16 cellular contexts compared by ENCODE assay signal in the genomic region with DNA sequence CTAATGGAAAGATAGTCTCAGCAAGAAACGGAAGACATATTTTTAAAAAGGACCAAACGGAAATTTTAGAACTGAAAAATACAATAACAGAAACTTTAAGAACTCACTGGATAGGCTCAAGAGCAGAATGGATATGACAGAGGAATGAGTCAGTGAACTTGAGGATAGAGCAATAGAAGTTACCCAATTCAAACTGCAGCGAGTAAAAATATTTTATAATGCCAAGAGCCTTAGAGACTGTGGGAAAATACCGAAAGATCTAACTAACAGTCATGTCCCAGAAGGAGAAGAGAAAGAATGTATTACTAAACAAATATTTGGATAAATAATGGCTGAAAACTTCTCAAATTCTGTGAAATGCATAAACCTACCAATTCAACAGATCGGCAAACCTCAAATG. TPM values are rescaled to one million over a fixed set of nuclear protein-coding genes. Genes with fewer than 3 reads are reported as not detected.
DNase-seq lines count a peak whose midpoint lies in the region; ATAC-seq and TF ChIP-seq lines count a peak whose summit lies in the region.
"Had no signal": no experiment of that assay in that cellular context is flagged by ENCODE, and none has a peak within 500 bp of the region (broad histone marks: within the 10 kb centered on the region; RNA-seq: fewer than 3 reads in every experiment).

No MANE protein-coding gene starts in this region.

- no peak overlapping the region for H3K27ac Mint-ChIP-seq in activated T-helper 1 cell treated with anti-CD3 and anti-CD28 coated beads, Interleukin-12 subunit alpha, Interleukin-12 subunit beta, Interleukin-2, Interleukin-4 antibody, amounts not matched to agents 30 ng/mL and 10 ng/mL and 1 ng/mL, durations not matched to agents 14 hours and 24 hours and 36 hours
- H3K27ac Mint-ChIP-seq: activated CD8-positive, alpha-beta T cell treated with anti-CD3 and anti-CD28 coated beads for 36 hours; CD8-positive, alpha-beta T cell had no signal

- H4K8ac ChIP-seq in neuronal stem cell (ENCODE audit: low read depth, low read length): no peak overlapping the region

- H2BK12ac ChIP-seq in neuronal stem cell (ENCODE audit: low read length): no peak overlapping the region

- peak; percentile 61 for ATAC-seq in sciatic nerve
- ATAC-seq: activated CD8-positive, alpha-beta T cell treated with anti-CD3 and anti-CD28 coated beads for 36 hours; CD8-positive, alpha-beta T cell; stimulated activated naive CD8-positive, alpha-beta T cell treated with anti-CD3 and anti-CD28 coated beads, Interleukin-15, Interleukin-2, amounts not matched to agents 100 U/mL and 50 U/mL, for 24 hours had no signal

- no peak overlapping the region for H3K14ac ChIP-seq in neuronal stem cell (ENCODE audit: low read length)

- H3K27ac ChIP-seq in neuronal stem cell (replicated peaks; ENCODE audit: low read length): no peak overlapping the region
- H3K27ac ChIP-seq: esophagus muscularis mucosa, SK-N-MC had no signal

- no peak overlapping the region for H3K4me3 Mint-ChIP-seq in activated T-helper 1 cell treated with anti-CD3 and anti-CD28 coated beads, Interleukin-12 subunit alpha, Interleukin-12 subunit beta, Interleukin-2, Interleukin-4 antibody, amounts not matched to agents 30 ng/mL and 10 ng/mL and 1 ng/mL, durations not matched to agents 14 hours and 24 hours and 36 hours
- H3K4me3 Mint-ChIP-seq: activated CD8-positive, alpha-beta T cell treated with anti-CD3 and anti-CD28 coated beads for 36 hours; CD8-positive, alpha-beta T cell had no signal

- H3K36me3 Mint-ChIP-seq in activated T-helper 1 cell treated with anti-CD3 and anti-CD28 coated beads, Interleukin-12 subunit alpha, Interleukin-12 subunit beta, Interleukin-2, Interleukin-4 antibody, amounts not matched to agents 30 ng/mL and 10 ng/mL and 1 ng/mL, durations not matched to agents 14 hours and 24 hours and 36 hours (ENCODE audit: low read depth): no peaks in the 10 kb centered on the region
- H3K36me3 Mint-ChIP-seq: CD8-positive, alpha-beta T cell had no signal

- H2AFZ ChIP-seq in neuronal stem cell (ENCODE audit: low read length): no peak overlapping the region

- no peaks in the 10 kb centered on the region for H3K36me3 ChIP-seq in neuronal stem cell (replicated peaks in 1 of 2; ENCODE audit: control insufficient read depth in 2 of 2, insufficient read depth in 2 of 2, low read length in 2 of 2)
- H3K36me3 ChIP-seq: esophagus muscularis mucosa had no signal

- H4K91ac ChIP-seq in neuronal stem cell (ENCODE audit: low read depth, low read length, poor library complexity): no peak overlapping the region

- H3K9ac ChIP-seq in neuronal stem cell (ENCODE audit: low read depth, low read length, poor library complexity): no peak overlapping the region

- H3K9me3 ChIP-seq in neuronal stem cell (replicated peaks in 1 of 2; ENCODE audit: control insufficient read depth in 2 of 2, insufficient read depth in 1 of 2, low read depth in 1 of 2, low read length in 2 of 2): peaks cover 0 to 2% of the 10 kb centered on the region in 2 donors

- no peaks in the 10 kb centered on the region for H3K79me1 ChIP-seq in neuronal stem cell (ENCODE audit: low read depth, low read length)

- no peak overlapping the region for H2BK15ac ChIP-seq in neuronal stem cell (ENCODE audit: low read length)

- H3K9me3 Mint-ChIP-seq in activated T-helper 1 cell treated with anti-CD3 and anti-CD28 coated beads, Interleukin-12 subunit alpha, Interleukin-12 subunit beta, Interleukin-2, Interleukin-4 antibody, amounts not matched to agents 30 ng/mL and 10 ng/mL and 1 ng/mL, durations not matched to agents 14 hours and 24 hours and 36 hours: peaks cover 15% of the 10 kb centered on the region

- intact Hi-C loops in sciatic nerve (cut with DNase I): no loop called here
- intact Hi-C loops in activated T-helper 1 cell treated with anti-CD3 and anti-CD28 coated beads, Interleukin-12 subunit alpha, Interleukin-12 subunit beta, Interleukin-2, Interleukin-4 antibody, amounts not matched to agents 30 ng/mL and 10 ng/mL and 1 ng/mL, durations not matched to agents 14 hours and 24 hours and 36 hours (cut with micrococcal nuclease): no loop called here

- DNase-seq in AG10803 (ENCODE audit: low read depth) (peak; percentile 97), LHCN-M2 (ENCODE audit: low read depth) (peak; percentile 93), fibroblast of mammary gland (ENCODE audit: low read depth) (peak; percentile 98), sciatic nerve (ENCODE audit: low spot score) (no peak), neuronal stem cell (ENCODE audit: low spot score) (no peak), MV-4-11 (lab: John Stamatoyannopoulos, UW) (no peak), T-helper 1 cell (no peak)
- no peak for DNase-seq in activated T-helper 1 cell treated with anti-CD3 and anti-CD28 coated beads, Interleukin-12 subunit alpha, Interleukin-12 subunit beta, Interleukin-2, Interleukin-4 antibody, amounts not matched to agents 30 ng/mL and 10 ng/mL and 1 ng/mL, durations not matched to agents 14 hours and 24 hours and 36 hours (ENCODE audit: low spot score)
- DNase-seq: activated CD8-positive, alpha-beta T cell treated with anti-CD3 and anti-CD28 coated beads for 36 hours; CD8-positive, alpha-beta T cell; NCI-H2171 treated with DMSO at 0.1 percent for 48 hours; stimulated activated naive CD8-positive, alpha-beta T cell treated with anti-CD3 and anti-CD28 coated beads, Interleukin-15, Interleukin-2, amounts not matched to agents 100 U/mL and 50 U/mL, for 24 hours had no signal

- no peaks in the 10 kb centered on the region for H3K4me1 ChIP-seq in neuronal stem cell (ENCODE audit: control insufficient read depth in 2 of 2, insufficient read depth in 1 of 2, low read depth in 1 of 2, low read length in 2 of 2)

- no peak overlapping the region for H2BK5ac ChIP-seq in neuronal stem cell (ENCODE audit: low read length)

- H3K27me3 Mint-ChIP-seq in activated T-helper 1 cell treated with anti-CD3 and anti-CD28 coated beads, Interleukin-12 subunit alpha, Interleukin-12 subunit beta, Interleukin-2, Interleukin-4 antibody, amounts not matched to agents 30 ng/mL and 10 ng/mL and 1 ng/mL, durations not matched to agents 14 hours and 24 hours and 36 hours (ENCODE audit: insufficient read depth): no peaks in the 10 kb centered on the region

- H3K27me3 ChIP-seq in neuronal stem cell (ENCODE audit: control insufficient read depth in 3 of 3, insufficient read depth in 3 of 3, low read depth in 1 of 3, low read length in 3 of 3): no peaks in the 10 kb centered on the region
- H3K27me3 ChIP-seq: esophagus muscularis mucosa had no signal

- H3K18ac ChIP-seq in neuronal stem cell (ENCODE audit: low read length): no peak overlapping the region

- H2BK120ac ChIP-seq in neuronal stem cell (ENCODE audit: low read depth, low read length): no peak overlapping the region

- TF ChIP-seq CTCF in AG10803 (conservative IDR thresholded peaks at IDR 0.05; ENCODE audit: low read length) (no peak), fibroblast of mammary gland (conservative IDR thresholded peaks at IDR 0.05; ENCODE audit: control insufficient read depth, insufficient read depth, low read depth, low read length) (no peak)

- no peak overlapping the region for H2AK5ac ChIP-seq in neuronal stem cell (ENCODE audit: low read depth, low read length)

- H3K4me3 ChIP-seq in AG10803 (ENCODE audit: low read length) (no peak overlapping the region), fibroblast of mammary gland (ENCODE audit: control insufficient read depth, low read depth, low read length) (peak overlapping the region; percentile 14), neuronal stem cell (ENCODE audit: low read length in 2 of 2) (no peak overlapping the region)
- H3K4me3 ChIP-seq: esophagus muscularis mucosa, SK-N-MC had no signal

- no peak overlapping the region for H3K4ac ChIP-seq in neuronal stem cell (ENCODE audit: low read length)

- H3K23ac ChIP-seq in neuronal stem cell (ENCODE audit: low read depth, low read length, poor library complexity): no peak overlapping the region

- H3K4me2 ChIP-seq in neuronal stem cell (ENCODE audit: insufficient read depth, low read length, poor library complexity, severe bottlenecking): no peak overlapping the region

- H3K4me1 Mint-ChIP-seq in activated T-helper 1 cell treated with anti-CD3 and anti-CD28 coated beads, Interleukin-12 subunit alpha, Interleukin-12 subunit beta, Interleukin-2, Interleukin-4 antibody, amounts not matched to agents 30 ng/mL and 10 ng/mL and 1 ng/mL, durations not matched to agents 14 hours and 24 hours and 36 hours (ENCODE audit: low read depth): no peaks in the 10 kb centered on the region

- no CpG with 5 or more reads among the region's 5 CpGs for WGBS in neuronal stem cell (ENCODE audit: extremely low coverage in 2 of 2, insufficient read length in 2 of 2, insufficient replicate concordance in 1 of 2), 2 donors

RNA-seq across cellular contexts. Expression of a gene that starts 40.8 kb away (rescaled TPM):
- 20.7 and 24.1 TPM in 2 replicates for total RNA-seq in LHCN-M2 (2014; rRNA removed)
- polyA plus RNA-seq in LHCN-M2 (2012): 28.2 TPM
- 25.3 TPM for total RNA-seq in sciatic nerve
- polyA plus RNA-seq in neuronal stem cell (2013, experiment 1 of 2): 5.3 TPM
- 5.7 TPM for polyA plus RNA-seq in neuronal stem cell (2013, experiment 2 of 2)
- not detected in 2 replicates for total RNA-seq in activated T-helper 1 cell treated with anti-CD3 and anti-CD28 coated beads, Interleukin-12 subunit alpha, Interleukin-12 subunit beta, Interleukin-2, Interleukin-4 antibody, amounts not matched to agents 30 ng/mL and 10 ng/mL and 1 ng/mL, durations not matched to agents 14 hours and 24 hours and 36 hours
- total RNA-seq: activated CD8-positive, alpha-beta T cell treated with anti-CD3 and anti-CD28 coated beads for 36 hours; CD8-positive, alpha-beta T cell; HT-29; pulmonary artery endothelial cell had no signal

Comparison
In these comparisons a context has a peak if more than half of its experiments do, and no peak if none do; other contexts are left out.
1. DNase-seq: peak in AG10803 (single experiment), LHCN-M2 (single experiment) and fibroblast of mammary gland (single experiment); none in sciatic nerve (single experiment), neuronal stem cell (single experiment), activated T-helper 1 cell treated with anti-CD3 and anti-CD28 coated beads, Interleukin-12 subunit alpha, Interleukin-12 subunit beta, Interleukin-2, Interleukin-4 antibody, amounts not matched to agents 30 ng/mL and 10 ng/mL and 1 ng/mL, durations not matched to agents 14 hours and 24 hours and 36 hours (single experiment), MV-4-11 (single experiment) and T-helper 1 cell (0 of 5).
2. RNA of a gene that starts 40.8 kb away (total RNA-seq): 25.3 TPM in sciatic nerve (single experiment) and 20.7 to 24.1 TPM in LHCN-M2; not detected in activated T-helper 1 cell treated with anti-CD3 and anti-CD28 coated beads, Interleukin-12 subunit alpha, Interleukin-12 subunit beta, Interleukin-2, Interleukin-4 antibody, amounts not matched to agents 30 ng/mL and 10 ng/mL and 1 ng/mL, durations not matched to agents 14 hours and 24 hours and 36 hours; every median in the first group is over 10 times any median in the second.